1 cellular context compared by ENCODE assay signal in genomic region chr7:87885018-87885417, GRCh38.
TF ChIP-seq lines count a peak whose summit lies in the region.

No MANE protein-coding gene starts in this region.

TF ChIP-seq in endothelial cell of umbilical vein, 7 proteins besides CTCF, POLR2A, EP300 and RAD21:
- TF ChIP-seq MYC (IDR thresholded peaks at IDR 0.05; ENCODE audit: low read depth, low read length) (no peak), POLR2AphosphoS5 (IDR thresholded peaks at IDR 0.05; ENCODE audit: insufficient read depth, low read depth, low read length) (no peak), GATA2 (IDR thresholded peaks at IDR 0.05; ENCODE audit: insufficient read depth, insufficient read length, low read depth, low read length) (no peak), MAX (IDR thresholded peaks at IDR 0.05; ENCODE audit: insufficient read depth, insufficient read length) (no peak), JUN (IDR thresholded peaks at IDR 0.05; ENCODE audit: borderline replicate concordance, insufficient read depth, insufficient read length, low read depth) (no peak), EZH2 (IDR thresholded peaks at IDR 0.05; ENCODE audit: borderline replicate concordance, low read depth, low read length, severe bottlenecking) (no peak), FOS (IDR thresholded peaks at IDR 0.05; ENCODE audit: borderline replicate concordance, insufficient read depth, low read length) (no peak)
